In genomic region chr10:50624866-50625491, GRCh38 we compare ENCODE assay signal across 7 cellular contexts. TPM values are rescaled to one million over a fixed set of nuclear protein-coding genes. Genes with fewer than 3 reads are reported as not detected.
A peak's percentile ranks its signal among the peaks of the same experiment; 100 is the strongest.
DNase-seq lines count a peak whose midpoint lies in the region; TF ChIP-seq lines count a peak whose summit lies in the region.

No MANE protein-coding gene starts in this region.

- no peaks in the 10 kb centered on the region for H3K27me3 Mint-ChIP-seq in progenitor cell of endocrine pancreas

- peak overlapping the region; percentile 84 for H3K4me3 ChIP-seq in H7 (ENCODE audit: insufficient read depth, low read depth, low read length)
- H3K4me3 ChIP-seq in LNCaP clone FGC (ENCODE audit: low read depth, low read length): peak overlapping the region; percentile 89
- H3K4me3 ChIP-seq in left ventricle myocardium inferior: peak overlapping the region; percentile 84

- peaks cover 1% of the 10 kb centered on the region for H3K36me3 Mint-ChIP-seq in progenitor cell of endocrine pancreas (ENCODE audit: insufficient read depth)

- intact Hi-C loops in left ventricle myocardium inferior (cut with micrococcal nuclease): loop anchor here (10.0 kb wide), 2 partner anchors 210 to 320 kb away; no protein-coding TSS in a partner anchor

- peaks cover 53% of the 10 kb centered on the region for H3K4me1 ChIP-seq in left ventricle myocardium inferior

- H3K9me3 ChIP-seq in left ventricle myocardium inferior (replicated peaks): no peaks in the 10 kb centered on the region

- H3K36me3 ChIP-seq in H7 (replicated peaks; ENCODE audit: control insufficient read depth, insufficient read depth, low read length) (no peaks in the 10 kb centered on the region), left ventricle myocardium inferior (no peaks in the 10 kb centered on the region)

- DNase-seq in H7: peak; percentile 92
- DNase-seq in LNCaP clone FGC (ENCODE audit: low read depth): no peak
- DNase-seq in SW 1271 (lab: John Stamatoyannopoulos, UW): peak; percentile 73 to 78
- DNase-seq in amniotic epithelial cell (ENCODE audit: low read depth): peak; percentile 52
- DNase-seq in left ventricle myocardium inferior: peak; percentile 60
- DNase-seq in progenitor cell of endocrine pancreas (ENCODE audit: low spot score, unreplicated experiment): peak; percentile 62

- H3K4me3 Mint-ChIP-seq in progenitor cell of endocrine pancreas (ENCODE audit: low read depth): peak overlapping the region; percentile 91

- H3K4me1 Mint-ChIP-seq in progenitor cell of endocrine pancreas (ENCODE audit: low read depth): peaks cover 26% of the 10 kb centered on the region

- H3K9me3 Mint-ChIP-seq in progenitor cell of endocrine pancreas (ENCODE audit: low read depth): no peaks in the 10 kb centered on the region

- TF ChIP-seq CTCF in GM12874 (IDR thresholded peaks at IDR 0.05; ENCODE audit: insufficient read depth, low read depth, low read length) (peak; percentile 62), LNCaP clone FGC (IDR thresholded peaks at IDR 0.05; ENCODE audit: control insufficient read depth, extremely low read depth, insufficient read depth) (peak; percentile 49), left ventricle myocardium inferior (IDR thresholded peaks at IDR 0.05; ENCODE audit: borderline replicate concordance) (peak; percentile 82), progenitor cell of endocrine pancreas (IDR thresholded peaks at IDR 0.05; ENCODE audit: unreplicated experiment) (peak; percentile 60)

- H3K27me3 ChIP-seq in H7 (ENCODE audit: control insufficient read depth, insufficient read depth, low read length): peaks cover 7% of the 10 kb centered on the region
- no peaks in the 10 kb centered on the region for H3K27me3 ChIP-seq in left ventricle myocardium inferior (ENCODE audit: low read depth)

- peak overlapping the region; percentile 99 for H3K27ac Mint-ChIP-seq in progenitor cell of endocrine pancreas

- H3K27ac ChIP-seq in left ventricle myocardium inferior (replicated peaks): peak overlapping the region; percentile 99

RNA-seq across cellular contexts. Expression of gene SGMS1, which starts 1.2 kb away (rescaled TPM):
- 19.4 and 20.1 TPM in 2 replicates for total RNA-seq in H7 (2014; rRNA removed; shearing (Covaris generic))
- 18.6 TPM for total RNA-seq in left ventricle myocardium inferior
- total RNA-seq in progenitor cell of endocrine pancreas: 25.0 and 28.5 TPM in 2 replicates
